Comparison of ENCODE assay signal across 8 cellular contexts in the genomic region with DNA sequence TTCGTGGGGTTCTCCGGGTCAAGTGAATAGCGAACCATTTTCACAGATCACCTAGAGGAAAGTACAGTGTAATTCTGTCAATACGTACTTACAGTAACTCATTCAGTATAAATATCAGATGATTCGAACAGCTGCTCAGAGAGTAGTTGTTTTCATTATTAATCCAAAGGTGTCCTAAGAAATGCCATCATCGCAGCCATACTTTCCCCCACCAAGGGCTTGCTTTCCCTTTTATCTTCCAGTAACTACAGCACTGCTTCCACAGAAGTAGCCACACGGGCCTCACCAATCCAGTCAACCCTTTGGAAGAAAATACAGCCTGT. TPM values are rescaled to one million over a fixed set of nuclear protein-coding genes. Genes with fewer than 3 reads are reported as not detected.
DNase-seq lines count a peak whose midpoint lies in the region; ATAC-seq and TF ChIP-seq lines count a peak whose summit lies in the region.

No MANE protein-coding gene starts in this region.

- peak overlapping the region; percentile 98 for H3K27ac Mint-ChIP-seq in activated T-cell treated with anti-CD3 and anti-CD28 coated beads, Interleukin-2, amount 50 U/mL, for 72 hours
- H3K27ac Mint-ChIP-seq in type B pancreatic cell: peak overlapping the region; percentile 97

- peak overlapping the region; percentile 92 for H3K27ac ChIP-seq in lung (ENCODE audit: low read depth in 1 of 2, low read length in 1 of 2)

- H3K4me1 Mint-ChIP-seq in activated T-cell treated with anti-CD3 and anti-CD28 coated beads, Interleukin-2, amount 50 U/mL, for 72 hours (ENCODE audit: low read depth): peaks cover 44% of the 10 kb centered on the region
- H3K4me1 Mint-ChIP-seq in type B pancreatic cell (ENCODE audit: unreplicated experiment): peaks cover 59% of the 10 kb centered on the region

- in situ Hi-C loops in astrocyte of the cerebellum (cut with HindIII; ENCODE audit: low sequenced_read_pairs): no loop called here

- peaks cover 8 to 24% of the 10 kb centered on the region in 2 donors for H3K36me3 ChIP-seq in lung (ENCODE audit: control insufficient read depth in 2 of 2, insufficient read depth in 2 of 2, low read length in 2 of 2)

- H3K4me3 Mint-ChIP-seq in activated T-cell treated with anti-CD3 and anti-CD28 coated beads, Interleukin-2, amount 50 U/mL, for 72 hours: peak overlapping the region; percentile 97 to 99
- H3K4me3 Mint-ChIP-seq in type B pancreatic cell: peak overlapping the region; percentile 97

- H3K4me1 ChIP-seq in lung (ENCODE audit: control insufficient read depth in 2 of 2, insufficient read depth in 2 of 2, low read length in 2 of 2): peaks cover 2 to 16% of the 10 kb centered on the region in 2 donors

- H3K36me3 Mint-ChIP-seq in activated T-cell treated with anti-CD3 and anti-CD28 coated beads, Interleukin-2, amount 50 U/mL, for 72 hours (ENCODE audit: insufficient read depth in 2 of 2): peaks cover 17 to 36% of the 10 kb centered on the region in 2 donors
- peaks cover 33% of the 10 kb centered on the region for H3K36me3 Mint-ChIP-seq in type B pancreatic cell

- no peaks in the 10 kb centered on the region for H3K9me3 Mint-ChIP-seq in activated T-cell treated with anti-CD3 and anti-CD28 coated beads, Interleukin-2, amount 50 U/mL, for 72 hours
- H3K9me3 Mint-ChIP-seq in type B pancreatic cell: no peaks in the 10 kb centered on the region

- H3K9me3 ChIP-seq in lung (ENCODE audit: control insufficient read depth in 2 of 2, insufficient read depth in 1 of 2, low read length in 1 of 2): no peaks in the 10 kb centered on the region

- no peaks in the 10 kb centered on the region for H3K27me3 ChIP-seq in lung (ENCODE audit: control insufficient read depth, insufficient read depth)

- TF ChIP-seq CTCF in astrocyte of the cerebellum (IDR thresholded peaks at IDR 0.05; ENCODE audit: low read depth, low read length, missing control alignments): no peak
- no peak for TF ChIP-seq CTCF in lung (IDR thresholded peaks at IDR 0.05; ENCODE audit: control extremely low read depth, extremely low read depth)
- no peak for TF ChIP-seq CTCF in type B pancreatic cell (conservative IDR thresholded peaks at IDR 0.05)

- DNase-seq in activated T-cell treated with anti-CD3 and anti-CD28 coated beads, Interleukin-2, amount 50 U/mL, for 72 hours: no peak
- DNase-seq in activated T-cell treated with anti-CD3 and anti-CD28 coated beads, Interleukin-2, amount 50 U/mL, for 48 hours: no peak
- DNase-seq in astrocyte of the cerebellum (ENCODE audit: low read depth) (no peak), lung (ENCODE audit: low spot score) (no peak), type B pancreatic cell (ENCODE audit: extremely low spot score, unreplicated experiment) (no peak), dermis blood vessel endothelial cell (no peak)
- no peak for DNase-seq in activated CD4-positive, alpha-beta T cell treated with anti-CD3 and anti-CD28 coated beads, Interleukin-2, amount 50 U/mL, for 1 hour

- H3K27me3 Mint-ChIP-seq in activated T-cell treated with anti-CD3 and anti-CD28 coated beads, Interleukin-2, amount 50 U/mL, for 72 hours (ENCODE audit: low read depth): no peaks in the 10 kb centered on the region
- H3K27me3 Mint-ChIP-seq in type B pancreatic cell: no peaks in the 10 kb centered on the region

- 20 to 25% methylated on average over 7 of the region's 7 CpGs for WGBS in lung, 2 donors

- H3K4me3 ChIP-seq in astrocyte of the cerebellum (ENCODE audit: low read depth, low read length) (peak overlapping the region; percentile 70), lung (peak overlapping the region; percentile 95)

- ATAC-seq in activated T-cell treated with anti-CD3 and anti-CD28 coated beads, Interleukin-2, amount 50 U/mL, for 72 hours (replicated peaks in 1 of 2): no peak
- no peak for ATAC-seq in lung (ENCODE audit: insufficient read depth, low FRiP score)
- ATAC-seq in HG02970 (IDR thresholded peaks at IDR 0.05; ENCODE audit: low FRiP score, unreplicated experiment): no peak

RNA-seq across cellular contexts. Expression of a gene that starts 0.8 kb away (rescaled TPM):
- 1,000 to 10,000 TPM; 1,686 to 1,835 TPM for total RNA-seq in activated T-cell treated with anti-CD3 and anti-CD28 coated beads, Interleukin-2, amount 50 U/mL, for 72 hours
- total RNA-seq in lung (1,000 to 10,000 TPM; 1,164 to 1,344 TPM), type B pancreatic cell (ENCODE audit: low replicate concordance) (2,087 and 2,300 TPM in 2 replicates), dermis blood vessel endothelial cell (1,688 and 2,120 TPM in 2 replicates)
- polyA plus RNA-seq in lung: 1,000 to 10,000 TPM; 2,026 to 3,280 TPM

RNA-seq across cellular contexts. Expression of a gene that starts 4.5 kb away (rescaled TPM):
- 10 to 100 TPM; 28.7 to 36.2 TPM for total RNA-seq in activated T-cell treated with anti-CD3 and anti-CD28 coated beads, Interleukin-2, amount 50 U/mL, for 72 hours
- total RNA-seq in lung (10 to 100 TPM; 50.9 to 58.0 TPM), type B pancreatic cell (ENCODE audit: low replicate concordance) (42.1 and 56.5 TPM in 2 replicates), dermis blood vessel endothelial cell (13.4 and 14.1 TPM in 2 replicates)
- polyA plus RNA-seq in lung: 10 to 100 TPM; 77.4 to 81.7 TPM

RNA-seq across cellular contexts. Expression of a gene that starts 31.1 kb away (rescaled TPM):
- 10 to 100 TPM; 74.9 to 91.6 TPM for total RNA-seq in activated T-cell treated with anti-CD3 and anti-CD28 coated beads, Interleukin-2, amount 50 U/mL, for 72 hours
- total RNA-seq in lung (10 to 100 TPM; 59.4 to 94.2 TPM), type B pancreatic cell (ENCODE audit: low replicate concordance) (65.0 and 68.8 TPM in 2 replicates), dermis blood vessel endothelial cell (32.2 and 36.4 TPM in 2 replicates)
- 10 to 100 TPM; 15.6 to 17.2 TPM for polyA plus RNA-seq in lung
